Comparison of ENCODE assay signal across 13 cellular contexts in the genomic region with DNA sequence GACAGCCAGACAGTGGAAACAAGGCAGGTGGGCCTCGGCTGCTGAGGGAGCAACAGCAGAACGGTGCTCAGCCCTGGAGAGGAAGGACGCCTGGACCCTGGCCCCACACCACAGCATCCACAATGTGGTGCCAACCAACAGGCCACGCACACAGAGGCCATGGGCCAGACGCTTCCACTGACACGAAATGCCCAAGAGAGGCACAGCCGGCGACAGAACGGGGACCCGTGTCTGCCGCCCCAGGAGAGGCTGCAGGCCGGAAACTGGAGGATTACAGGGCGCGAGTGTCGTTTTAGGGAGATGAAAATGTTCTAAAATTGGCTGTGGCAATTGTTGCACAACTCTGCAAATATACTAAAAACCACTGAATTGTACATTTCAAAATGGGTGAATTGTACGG.
DNase-seq lines count a peak whose midpoint lies in the region; ATAC-seq, FAIRE-seq and TF ChIP-seq lines count a peak whose summit lies in the region.
"Had no signal": no experiment of that assay in that cellular context is flagged by ENCODE, and none has a peak within 500 bp of the region (broad histone marks: within the 10 kb centered on the region; RNA-seq: fewer than 3 reads in every experiment).

No MANE protein-coding gene starts in this region.

- peaks cover 39% of the 10 kb centered on the region for H3K4me1 Mint-ChIP-seq in MCF 10A (ENCODE audit: insufficient read depth, unreplicated experiment)
- peaks cover 38 to 80% (median 62%) of the 10 kb centered on the region in 7 donors for H3K4me1 Mint-ChIP-seq in naive thymus-derived CD4-positive, alpha-beta T cell

- FAIRE-seq in K562 (lab: Jason Lieb, UNC): no peak

- BruUV-seq in MCF 10A (replicated peaks; lab: Mats Ljungman, UMichigan) (no TSS peak), K562 (replicated peaks; lab: Mats Ljungman, UMichigan) (no TSS peak)

- no peaks in the 10 kb centered on the region for H3K36me3 ChIP-seq in breast epithelium
- H3K36me3 ChIP-seq in K562 (ENCODE audit: control insufficient read depth, insufficient read depth, low read length): no peaks in the 10 kb centered on the region
- H3K36me3 ChIP-seq in naive thymus-derived CD4-positive, alpha-beta T cell (ENCODE audit: control insufficient read depth in 2 of 3, insufficient read depth in 3 of 3, low read length in 3 of 3): peaks cover 0 to 56% (median 6%) of the 10 kb centered on the region in 3 experiments
- no peaks in the 10 kb centered on the region for H3K36me3 ChIP-seq in urinary bladder (ENCODE audit: insufficient read depth)
- H3K36me3 ChIP-seq: pancreas had no signal

- H3K9me1 ChIP-seq in K562 (ENCODE audit: control insufficient read depth, insufficient read depth, low read length): no peaks in the 10 kb centered on the region

- H3K36me3 Mint-ChIP-seq in MCF 10A (ENCODE audit: insufficient read depth, unreplicated experiment): peaks cover 5% of the 10 kb centered on the region
- peaks cover 3 to 34% (median 10%) of the 10 kb centered on the region in 5 donors for H3K36me3 Mint-ChIP-seq in naive thymus-derived CD4-positive, alpha-beta T cell

- H3K9me3 ChIP-seq in breast epithelium: no peaks in the 10 kb centered on the region
- H3K9me3 ChIP-seq in K562 (replicated peaks; ENCODE audit: control insufficient read depth, insufficient read depth, low read depth, low read length): no peaks in the 10 kb centered on the region
- H3K9me3 ChIP-seq in naive thymus-derived CD4-positive, alpha-beta T cell (ENCODE audit: control insufficient read depth in 2 of 3, low read length in 3 of 3): no peaks in the 10 kb centered on the region
- H3K9me3 ChIP-seq: pancreas had no signal

- no peak for TF ChIP-seq POLR2A in breast epithelium (IDR thresholded peaks at IDR 0.05)
- TF ChIP-seq POLR2A in K562 (conservative IDR thresholded peaks at IDR 0.05): no peak

- no peak overlapping the region for H3K27ac Mint-ChIP-seq in MCF 10A (ENCODE audit: low read depth, unreplicated experiment)
- peak overlapping the region in 5 of 9 donors; percentile 28 to 81 (median 48) for H3K27ac Mint-ChIP-seq in naive thymus-derived CD4-positive, alpha-beta T cell
- H3K27ac Mint-ChIP-seq: activated CD8-positive, alpha-beta T cell treated with anti-CD3 and anti-CD28 coated beads, Interleukin-2, amount 10 ng/mL, durations not matched to agents 7 days and 5 days had no signal

- intact Hi-C loops in breast epithelium (cut with DNase I; ENCODE audit: low total_unique reads) (no loop called here), MCF 10A (cut with micrococcal nuclease) (no loop called here), K562 (cut with micrococcal nuclease) (no loop called here)
- intact Hi-C loops in naive thymus-derived CD4-positive, alpha-beta T cell (cut with micrococcal nuclease): no loop called here

- H3K4me2 ChIP-seq in K562 (ENCODE audit: insufficient read depth, low read length): no peak overlapping the region

- in situ Hi-C loops in K562 (cut with MboI): no loop called here

- H3K4me1 ChIP-seq in breast epithelium: peaks cover 18 to 27% of the 10 kb centered on the region in 2 donors
- peaks cover 17 to 75% of the 10 kb centered on the region in 2 experiments for H3K4me1 ChIP-seq in K562 (replicated peaks in 1 of 2; ENCODE audit: control insufficient read depth in 2 of 2, insufficient read depth in 2 of 2, low read length in 2 of 2)
- H3K4me1 ChIP-seq in naive thymus-derived CD4-positive, alpha-beta T cell (ENCODE audit: control insufficient read depth in 2 of 2, insufficient read depth in 2 of 2, low read length in 2 of 2): peaks cover 43 to 57% of the 10 kb centered on the region in 2 donors
- H3K4me1 ChIP-seq in urinary bladder (ENCODE audit: insufficient read depth): peaks cover 6% of the 10 kb centered on the region

- no peak for TF ChIP-seq RAD21 in K562 (CRISPR knock-in tag; conservative IDR thresholded peaks at IDR 0.05 in 1 of 2, IDR thresholded peaks at IDR 0.05 in 1 of 2)

- H3K9ac ChIP-seq in K562 (ENCODE audit: insufficient read depth in 1 of 2, low read depth in 2 of 2, low read length in 2 of 2): no peak overlapping the region

- POLR2A ChIA-PET in MCF 10A (lab: Yijun Ruan, JAX): interaction anchor here (0.6 to 4.1 kb wide), 2 partner anchors 46 to 92 kb away, joined by 7 to 47 read pairs; no protein-coding TSS in a partner anchor
- POLR2A ChIA-PET in K562 (lab: Yijun Ruan, JAX): no interaction called here
- POLR2A ChIA-PET in naive thymus-derived CD4-positive, alpha-beta T cell (lab: Charles Lee): no interaction called here

- ATAC-seq in K562 (no peak), GM21786 (IDR thresholded peaks at IDR 0.05; ENCODE audit: unreplicated experiment) (no peak)
- ATAC-seq in naive thymus-derived CD4-positive, alpha-beta T cell: no peak
- ATAC-seq: activated CD8-positive, alpha-beta T cell treated with anti-CD3 and anti-CD28 coated beads, Interleukin-2, amount 10 ng/mL, durations not matched to agents 7 days and 5 days; pancreas had no signal

- DNase-seq in breast epithelium (ENCODE audit: low spot score in 2 of 2) (no peak), MCF 10A (ENCODE audit: unreplicated experiment) (no peak), K562 (ENCODE audit: extremely low read depth in 1 of 4, low spot score in 3 of 4) (no peak), GOT3 (lab: John Stamatoyannopoulos, UW) (no peak), NCI-H524 treated with DMSO at 0.1 percent for 48 hours (lab: John Stamatoyannopoulos, UW) (no peak)
- no peak for DNase-seq in naive thymus-derived CD4-positive, alpha-beta T cell
- DNase-seq: activated CD8-positive, alpha-beta T cell treated with anti-CD3 and anti-CD28 coated beads, Interleukin-2, amount 10 ng/mL, durations not matched to agents 7 days and 5 days; amniotic stem cell; NCI-H446 treated with DMSO at 0.1 percent for 48 hours had no signal

- CTCF ChIA-PET in MCF 10A (lab: Yijun Ruan, JAX): interaction anchor here (0.7 kb wide), 1 partner anchor 15 kb away, joined by 3 read pairs; no protein-coding TSS in a partner anchor
- CTCF ChIA-PET in K562 (lab: Yijun Ruan, JAX; ENCODE audit: low intra/inter-chr PET ratio): no interaction called here
- CTCF ChIA-PET in naive thymus-derived CD4-positive, alpha-beta T cell (lab: Charles Lee): interaction anchor here (0.9 kb wide), 1 partner anchor 56 kb away, joined by 3 read pairs; no protein-coding TSS in a partner anchor

- H2AFZ ChIP-seq in K562 (ENCODE audit: low read depth, low read length): no peak overlapping the region

- H3K4me3 ChIP-seq in breast epithelium: no peak overlapping the region
- H3K4me3 ChIP-seq in K562: no peak overlapping the region
- no peak overlapping the region for H3K4me3 ChIP-seq in naive thymus-derived CD4-positive, alpha-beta T cell (ENCODE audit: low read length)
- no peak overlapping the region for H3K4me3 ChIP-seq in urinary bladder (ENCODE audit: low read depth, low read length)
- H3K4me3 ChIP-seq: pancreas had no signal

- no peak for TF ChIP-seq CTCF in breast epithelium (IDR thresholded peaks at IDR 0.05)
- TF ChIP-seq CTCF in MCF 10A (IDR thresholded peaks at IDR 0.05; ENCODE audit: unreplicated experiment): no peak
- TF ChIP-seq CTCF in K562 (IDR thresholded peaks at IDR 0.05 in 2 of 3, conservative IDR thresholded peaks at IDR 0.05 in 1 of 3; ENCODE audit: insufficient read depth in 2 of 3, low read depth in 1 of 3, low read length in 3 of 3): no peak

- no peak overlapping the region for H3K4me3 Mint-ChIP-seq in MCF 10A (ENCODE audit: unreplicated experiment)
- peak overlapping the region in 1 of 10 donors; percentile 36 for H3K4me3 Mint-ChIP-seq in naive thymus-derived CD4-positive, alpha-beta T cell
- H3K4me3 Mint-ChIP-seq: activated CD8-positive, alpha-beta T cell treated with anti-CD3 and anti-CD28 coated beads, Interleukin-2, amount 10 ng/mL, durations not matched to agents 7 days and 5 days had no signal

- H3K27me3 ChIP-seq in breast epithelium (no peaks in the 10 kb centered on the region), K562 (ENCODE audit: control insufficient read depth in 2 of 2, insufficient read depth in 2 of 2, low read length in 2 of 2) (no peaks in the 10 kb centered on the region)
- H3K27me3 ChIP-seq in naive thymus-derived CD4-positive, alpha-beta T cell (ENCODE audit: control insufficient read depth in 2 of 2, insufficient read depth in 2 of 2, low read length in 2 of 2): no peaks in the 10 kb centered on the region
- H3K27me3 ChIP-seq: pancreas had no signal

- H3K27me3 Mint-ChIP-seq in MCF 10A (ENCODE audit: insufficient read depth, unreplicated experiment): no peaks in the 10 kb centered on the region
- H3K27me3 Mint-ChIP-seq in naive thymus-derived CD4-positive, alpha-beta T cell: no peaks in the 10 kb centered on the region

- H4K20me1 ChIP-seq in K562 (replicated peaks; ENCODE audit: control insufficient read depth, insufficient read depth, low read length): no peaks in the 10 kb centered on the region

- H3K9me3 Mint-ChIP-seq in MCF 10A (ENCODE audit: unreplicated experiment): no peaks in the 10 kb centered on the region
- H3K9me3 Mint-ChIP-seq in naive thymus-derived CD4-positive, alpha-beta T cell: peaks cover 0 to 2% (median 0%) of the 10 kb centered on the region in 11 donors

- WGBS in K562 (ENCODE audit: insufficient coverage, low coverage, missing lambda C conversion rate): 100% methylated on average over 6 of the region's 16 CpGs
- 73% methylated on average over 16 of the region's 16 CpGs for WGBS in urinary bladder

- H3K27ac ChIP-seq in breast epithelium (peak overlapping the region; percentile 29 to 57), K562 (ENCODE audit: extremely low read depth, low read depth, low read length) (no peak overlapping the region), urinary bladder (ENCODE audit: low read depth) (peak overlapping the region; percentile 13)
- H3K27ac ChIP-seq in naive thymus-derived CD4-positive, alpha-beta T cell (ENCODE audit: low read depth, low read length): no peak overlapping the region
- H3K27ac ChIP-seq: epithelial cell of prostate had no signal

- no peak for TF ChIP-seq EP300 in K562 (IDR thresholded peaks at IDR 0.05; ENCODE audit: low read length)

- peaks cover 52% of the 10 kb centered on the region for H3K79me2 ChIP-seq in K562 (ENCODE audit: control insufficient read depth, insufficient read depth, low read length)

TF ChIP-seq in K562, 482 proteins besides CTCF, POLR2A, EP300 and RAD21:
- TF ChIP-seq MTA2 (IDR thresholded peaks at IDR 0.05; ENCODE audit: low read depth): no peak
- peak; percentile 32; the same call in 1 of the 2 replicates for TF ChIP-seq CEBPB (tag; IDR thresholded peaks at IDR 0.05)

Comparison
In these comparisons a context has a peak if more than half of its experiments do, and no peak if none do; other contexts are left out.
1. H3K27ac ChIP-seq: peak in breast epithelium (2 of 2) and urinary bladder (single experiment); none in K562 (single experiment) and naive thymus-derived CD4-positive, alpha-beta T cell (single experiment).